Comparison of ENCODE assay signal across 8 cellular contexts in the genomic region with DNA sequence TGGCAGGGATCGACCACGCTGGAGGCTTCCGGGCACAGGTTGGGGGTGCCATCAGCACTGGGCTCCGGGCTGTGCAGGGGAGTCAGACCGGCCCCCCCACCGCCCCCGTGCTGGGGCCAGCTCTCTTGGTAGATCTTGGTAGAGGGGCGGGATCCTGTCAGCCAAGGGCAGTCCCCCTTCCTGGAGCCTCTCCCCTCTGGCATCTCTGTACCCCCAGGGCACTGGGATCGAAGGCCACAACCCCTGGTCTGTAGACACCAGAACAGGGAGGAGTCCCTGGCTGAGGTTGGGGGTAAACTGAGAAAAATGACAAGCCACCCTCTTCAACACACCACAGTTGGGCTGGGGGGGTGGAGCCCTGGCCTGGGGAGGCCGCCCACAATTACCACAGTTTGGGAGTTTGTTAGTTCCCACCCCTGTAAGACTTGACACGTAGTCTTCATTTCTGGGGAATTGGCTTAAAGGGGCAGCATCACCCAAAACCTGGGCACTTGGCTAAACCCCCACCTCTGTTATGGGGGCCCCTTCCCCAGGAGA. TPM values are rescaled to one million over a fixed set of nuclear protein-coding genes. Genes with fewer than 3 reads are reported as not detected.
DNase-seq lines count a peak whose midpoint lies in the region; ATAC-seq, FAIRE-seq and TF ChIP-seq lines count a peak whose summit lies in the region.

No MANE protein-coding gene starts in this region.

- no peaks in the 10 kb centered on the region for H3K9me2 ChIP-seq in Loucy (replicated peaks; ENCODE audit: low read depth, low read length)

- peaks cover 27% of the 10 kb centered on the region for H3K4me1 Mint-ChIP-seq in chondrocyte (ENCODE audit: low read depth)

- peaks cover 7% of the 10 kb centered on the region for H3K36me3 Mint-ChIP-seq in chondrocyte (ENCODE audit: low read depth)

- no peak for ATAC-seq in GM21515 (IDR thresholded peaks at IDR 0.05; ENCODE audit: unreplicated experiment)

- H3K4me2 ChIP-seq in Loucy (ENCODE audit: low read depth, low read length, poor library complexity, severe bottlenecking) = peak overlapping the region; percentile 78

- H3K4me1 ChIP-seq in ACC112 (ENCODE audit: control insufficient read depth, insufficient read depth, low read length, unreplicated experiment) (peaks cover 12% of the 10 kb centered on the region), Loucy (ENCODE audit: insufficient read depth, low read length, poor library complexity, severe bottlenecking) (peaks cover 13% of the 10 kb centered on the region), muscle layer of duodenum (ENCODE audit: control insufficient read depth in 1 of 2, insufficient read depth in 2 of 2, low read length in 2 of 2) (peaks cover 0 to 25% of the 10 kb centered on the region in 2 donors)

- H3F3A ChIP-seq in Loucy (ENCODE audit: low read depth) = no peaks in the 10 kb centered on the region

- H3K36me3 ChIP-seq in ACC112 (ENCODE audit: insufficient read depth, low read length) = peaks cover 7% of the 10 kb centered on the region; the same call in 1 of the 2 replicates
- no peaks in the 10 kb centered on the region for H3K36me3 ChIP-seq in Loucy (ENCODE audit: insufficient read depth, low read length)
- H3K36me3 ChIP-seq in muscle layer of duodenum (ENCODE audit: control insufficient read depth in 1 of 2, insufficient read depth in 2 of 2, low read length in 2 of 2) = peaks cover 0 to 3% of the 10 kb centered on the region in 2 donors

- H3K4me3 Mint-ChIP-seq in chondrocyte (ENCODE audit: unreplicated experiment) = peak overlapping the region; percentile 82

- peak overlapping the region; percentile 79 for H3K4me3 ChIP-seq in ACC112 (ENCODE audit: low read depth, low read length)
- H3K4me3 ChIP-seq in Loucy (ENCODE audit: low read length, poor library complexity, severe bottlenecking) = peak overlapping the region; percentile 90
- peak overlapping the region; percentile 37 to 94 for H3K4me3 ChIP-seq in muscle layer of duodenum (ENCODE audit: low read depth in 1 of 2, low read length in 2 of 2)

- peaks cover 2% of the 10 kb centered on the region for H3K27me3 Mint-ChIP-seq in chondrocyte (ENCODE audit: low read depth)

- no peak for TF ChIP-seq CTCF in Loucy (conservative IDR thresholded peaks at IDR 0.05; ENCODE audit: low read length)
- no peak for TF ChIP-seq CTCF in chondrocyte (IDR thresholded peaks at IDR 0.05)

- H3K27ac ChIP-seq in ACC112 (ENCODE audit: low read depth, low read length) (peak overlapping the region; percentile 3; the same call in 1 of the 2 replicates), muscle layer of duodenum (ENCODE audit: low read length) (no peak overlapping the region)

- DNase-seq in chondrocyte (ENCODE audit: low spot score) (no peak), SHP77 (lab: John Stamatoyannopoulos, UW) (no peak), HTR-8/SVneo (ENCODE audit: insufficient read length, low spot score) (no peak), NCI-H82 (lab: John Stamatoyannopoulos, UW) (no peak)

- H3K79me2 ChIP-seq in ACC112 (ENCODE audit: control insufficient read depth, insufficient read depth, low read length, unreplicated experiment) (peaks cover 5% of the 10 kb centered on the region), Loucy (ENCODE audit: insufficient read depth, low read length) (no peaks in the 10 kb centered on the region)

- no peak for FAIRE-seq in HTR-8/SVneo (lab: Jason Lieb, UNC)

- H3K27ac Mint-ChIP-seq in chondrocyte (ENCODE audit: unreplicated experiment) = peak overlapping the region; percentile 78

- no peaks in the 10 kb centered on the region for H3K9me3 Mint-ChIP-seq in chondrocyte (ENCODE audit: low read depth)

- H3K27me3 ChIP-seq in ACC112 (ENCODE audit: insufficient read depth, low read length) (no peaks in the 10 kb centered on the region), Loucy (ENCODE audit: insufficient read depth, low read length, poor library complexity, severe bottlenecking) (no peaks in the 10 kb centered on the region), muscle layer of duodenum (ENCODE audit: low read depth, low read length) (peaks cover 11% of the 10 kb centered on the region)

- no peaks in the 10 kb centered on the region for H4K20me1 ChIP-seq in Loucy (ENCODE audit: insufficient read depth, low read length, poor library complexity, severe bottlenecking)

- peak overlapping the region; percentile 46 for H2AFZ ChIP-seq in ACC112 (ENCODE audit: low read length, unreplicated experiment)
- peak overlapping the region; percentile 100 for H2AFZ ChIP-seq in Loucy (ENCODE audit: low read length)

- H3K9ac ChIP-seq in Loucy (ENCODE audit: low read depth, low read length, poor library complexity, severe bottlenecking) = peak overlapping the region; percentile 78

- H3K9me3 ChIP-seq in Loucy (ENCODE audit: insufficient read depth, low read depth, low read length) = no peaks in the 10 kb centered on the region
- H3K9me3 ChIP-seq in muscle layer of duodenum (ENCODE audit: control insufficient read depth in 1 of 2, low read length in 2 of 2) = no peaks in the 10 kb centered on the region

RNA-seq across cellular contexts. Expression of gene CERCAM, which starts 0.9 kb away (rescaled TPM):
- total RNA-seq in chondrocyte = 217 to 282 TPM (median 280 TPM) in 3 replicates

RNA-seq across cellular contexts. Expression of gene ODF2, which starts 34.3 kb away (rescaled TPM):
- 25.6 to 34.1 TPM (median 28.7 TPM) in 3 replicates for total RNA-seq in chondrocyte

RNA-seq across cellular contexts. Expression of gene URM1, which starts 50.4 kb away (rescaled TPM):
- 50.5 to 60.6 TPM (median 57.6 TPM) in 3 replicates for total RNA-seq in chondrocyte
